In the genomic region with DNA sequence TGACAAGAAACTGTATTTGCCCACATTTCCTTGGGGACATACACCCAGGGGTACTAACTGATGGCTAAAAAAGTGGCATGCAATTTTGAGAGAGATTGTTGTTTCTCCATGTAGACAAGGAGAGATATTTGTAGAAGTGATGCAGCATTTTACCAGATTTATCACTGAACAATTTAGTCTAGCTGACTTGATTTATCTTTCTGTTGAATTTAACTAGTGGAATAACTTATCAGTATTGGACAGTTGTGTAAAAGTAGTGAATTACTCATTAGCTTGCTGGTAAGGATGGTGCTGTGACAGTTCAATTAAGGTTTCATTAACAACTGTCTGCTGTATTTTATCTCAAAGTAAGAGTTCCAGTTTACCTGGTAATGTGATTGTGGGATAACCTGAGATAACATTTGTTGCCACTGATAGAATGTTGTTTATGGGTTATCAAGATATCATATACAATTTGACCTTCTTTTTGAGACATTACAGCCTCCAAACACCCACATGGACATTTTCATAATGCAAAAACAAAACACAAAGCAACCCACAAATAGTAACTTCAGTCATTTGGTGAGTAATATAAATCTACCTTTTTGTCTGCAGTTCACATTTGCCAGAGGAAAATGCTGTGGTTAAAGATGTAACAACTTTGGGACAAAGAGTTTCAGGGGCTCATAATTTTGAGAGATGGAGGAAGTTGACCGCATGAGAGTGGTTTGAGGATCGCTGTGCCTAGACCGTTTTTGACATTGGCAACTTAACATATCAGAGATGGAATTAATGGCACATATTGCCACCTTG, we compare ENCODE assay signal across 11 cellular contexts. TPM values are rescaled to one million over a fixed set of nuclear protein-coding genes. Genes with fewer than 3 reads are reported as not detected.
A peak's percentile ranks its signal among the peaks of the same experiment; 100 is the strongest.
DNase-seq lines count a peak whose midpoint lies in the region; ATAC-seq and TF ChIP-seq lines count a peak whose summit lies in the region.
"Had no signal": no experiment of that assay in that cellular context is flagged by ENCODE, and none has a peak within 500 bp of the region (broad histone marks: within the 10 kb centered on the region; RNA-seq: fewer than 3 reads in every experiment).

No MANE protein-coding gene starts in this region.

- H3K9me3 ChIP-seq in breast epithelium (no peaks in the 10 kb centered on the region), OCI-LY1 (ENCODE audit: low read length) (no peaks in the 10 kb centered on the region), endocrine pancreas (ENCODE audit: control insufficient read depth, low read length) (no peaks in the 10 kb centered on the region), thoracic aorta (no peaks in the 10 kb centered on the region)
- H3K9me3 ChIP-seq: SJSA1, upper lobe of left lung had no signal

- TF ChIP-seq POLR2A in breast epithelium (IDR thresholded peaks at IDR 0.05) = no peak

- no peaks in the 10 kb centered on the region for H3K27me3 Mint-ChIP-seq in MCF 10A (ENCODE audit: insufficient read depth, unreplicated experiment)

- H2AFZ ChIP-seq in OCI-LY1 (ENCODE audit: low read length) = no peak overlapping the region

- H3F3A ChIP-seq in OCI-LY1 (ENCODE audit: insufficient read depth, low read length) = 0 out of 2 replicates have a peak, but pooled peaks cover 4% of the 10 kb centered on the region

- no TSS peak for BruUV-seq in MCF 10A (replicated peaks; lab: Mats Ljungman, UMichigan)

- H3K4me3 ChIP-seq in breast epithelium (no peak overlapping the region), OCI-LY1 (ENCODE audit: low read depth, low read length, poor library complexity, severe bottlenecking) (peak overlapping the region; percentile 76), endocrine pancreas (ENCODE audit: control insufficient read depth, insufficient read depth, low read length) (peak overlapping the region; percentile 79), thoracic aorta (peak overlapping the region; percentile 10)
- H3K4me3 ChIP-seq: SJSA1, upper lobe of left lung had no signal

- H3K4me1 ChIP-seq in breast epithelium = peaks cover 0 to 15% of the 10 kb centered on the region in 2 donors
- peaks cover 64% of the 10 kb centered on the region for H3K4me1 ChIP-seq in OCI-LY1 (ENCODE audit: insufficient read depth, low read length, severe bottlenecking)
- peaks cover 31% of the 10 kb centered on the region for H3K4me1 ChIP-seq in endocrine pancreas (ENCODE audit: control insufficient read depth, insufficient read depth, low read length)
- peaks cover 36 to 43% of the 10 kb centered on the region in 2 donors for H3K4me1 ChIP-seq in thoracic aorta (ENCODE audit: control insufficient read depth in 1 of 2, low read depth in 2 of 2)

- ATAC-seq in thoracic aorta (ENCODE audit: insufficient number of reproducible peaks, low FRiP score, low read depth) = no peak
- ATAC-seq in GM21529 (IDR thresholded peaks at IDR 0.05; ENCODE audit: unreplicated experiment) = no peak

- H3K36me3 ChIP-seq in breast epithelium (no peaks in the 10 kb centered on the region), OCI-LY1 (ENCODE audit: insufficient read depth, low read length) (peaks cover 16% of the 10 kb centered on the region; the same call in 1 of the 2 replicates), endocrine pancreas (ENCODE audit: control insufficient read depth, insufficient read depth, low read length) (no peaks in the 10 kb centered on the region), thoracic aorta (no peaks in the 10 kb centered on the region)
- H3K36me3 ChIP-seq: upper lobe of left lung had no signal

- H3K9ac ChIP-seq in OCI-LY1 (ENCODE audit: low read length) = peak overlapping the region; percentile 32; the same call in 1 of the 2 replicates
- H3K9ac ChIP-seq in endocrine pancreas (ENCODE audit: control insufficient read depth, insufficient read depth, low read length) = no peak overlapping the region

- H3K4me1 Mint-ChIP-seq in MCF 10A (ENCODE audit: insufficient read depth, unreplicated experiment) = peaks cover 39% of the 10 kb centered on the region

- TF ChIP-seq CTCF in MCF 10A (IDR thresholded peaks at IDR 0.05; ENCODE audit: unreplicated experiment) (no peak), breast epithelium (IDR thresholded peaks at IDR 0.05) (no peak), OCI-LY1 (IDR thresholded peaks at IDR 0.05; ENCODE audit: low read length) (no peak), thoracic aorta (IDR thresholded peaks at IDR 0.05) (no peak)

- H4K20me1 ChIP-seq in OCI-LY1 (ENCODE audit: insufficient read depth, low read length) = no peaks in the 10 kb centered on the region

- no peak overlapping the region for H3K4me3 Mint-ChIP-seq in MCF 10A (ENCODE audit: unreplicated experiment)

- POLR2A ChIA-PET in MCF 10A (lab: Yijun Ruan, JAX) = interaction anchor here (0.9 to 1.5 kb wide), 2 partner anchors 12 to 17 kb away, joined by 3 to 6 read pairs; no protein-coding TSS in a partner anchor

- H3K79me2 ChIP-seq in OCI-LY1 (ENCODE audit: insufficient read depth, low read length) = peaks cover 77% of the 10 kb centered on the region

- H3K36me3 Mint-ChIP-seq in MCF 10A (ENCODE audit: insufficient read depth, unreplicated experiment) = no peaks in the 10 kb centered on the region

- H3K9me2 ChIP-seq in OCI-LY1 (ENCODE audit: low read depth, low read length) = no peaks in the 10 kb centered on the region

- H3K27me3 ChIP-seq in breast epithelium (no peaks in the 10 kb centered on the region), OCI-LY1 (ENCODE audit: insufficient read depth, low read length) (no peaks in the 10 kb centered on the region), endocrine pancreas (ENCODE audit: control insufficient read depth, insufficient read depth, low read length) (no peaks in the 10 kb centered on the region), thoracic aorta (replicated peaks; ENCODE audit: insufficient read depth) (no peaks in the 10 kb centered on the region)
- H3K27me3 ChIP-seq: SJSA1, upper lobe of left lung had no signal

- H3K27ac Mint-ChIP-seq in MCF 10A (ENCODE audit: low read depth, unreplicated experiment) = peak overlapping the region; percentile 75

- H3K9me3 Mint-ChIP-seq in MCF 10A (ENCODE audit: unreplicated experiment) = no peaks in the 10 kb centered on the region

- DNase-seq in MCF 10A (ENCODE audit: unreplicated experiment) (no peak), breast epithelium (ENCODE audit: low spot score in 2 of 2) (no peak), thoracic aorta (ENCODE audit: low spot score) (no peak), NCI-H2196 (lab: John Stamatoyannopoulos, UW; ENCODE audit: unreplicated experiment) (no peak), NCI-H1694 (lab: John Stamatoyannopoulos, UW) (no peak)
- DNase-seq: upper lobe of left lung, WERI-Rb-1 had no signal

- H3K27ac ChIP-seq in breast epithelium (no peak overlapping the region), OCI-LY1 (ENCODE audit: low read depth, low read length, poor library complexity, severe bottlenecking) (peak overlapping the region; percentile 70), thoracic aorta (no peak overlapping the region)
- H3K27ac ChIP-seq: SJSA1, upper lobe of left lung, WERI-Rb-1 had no signal

- CTCF ChIA-PET in MCF 10A (lab: Yijun Ruan, JAX) = no interaction called here

- intact Hi-C loops in MCF 10A (cut with micrococcal nuclease) (no loop called here), breast epithelium (cut with DNase I; ENCODE audit: low total_unique reads) (no loop called here)

- H3K4me2 ChIP-seq in OCI-LY1 (ENCODE audit: low read length) = peak overlapping the region; percentile 70

RNA-seq across cellular contexts. Expression of a gene that starts 3.8 kb away (rescaled TPM):
- total RNA-seq in MCF 10A (2022) = 14.6 and 15.0 TPM in 2 replicates
- 10 to 100 TPM; 19.8 to 35.1 (median 27.5) TPM for total RNA-seq in breast epithelium
- 10 to 100 TPM; 10.3 to 23.0 TPM for total RNA-seq in thoracic aorta

Comparison
In these comparisons a context has a peak if more than half of its experiments do, and no peak if none do; other contexts are left out.
1. H3K4me3 ChIP-seq: peak in OCI-LY1 (single experiment), endocrine pancreas (single experiment) and thoracic aorta (single experiment); none in breast epithelium (0 of 3).